Comparison of ENCODE assay signal across 8 cellular contexts in genomic region chr11:66100272-66101037, GRCh38. TPM values are rescaled to one million over a fixed set of nuclear protein-coding genes. Genes with fewer than 3 reads are reported as not detected.
DNase-seq lines count a peak whose midpoint lies in the region; ATAC-seq and TF ChIP-seq lines count a peak whose summit lies in the region.

No MANE protein-coding gene starts in this region.

- H3K9me3 ChIP-seq in MG63, result no peaks in the 10 kb centered on the region

- no peak for TF ChIP-seq CTCF in fibroblast of pulmonary artery (IDR thresholded peaks at IDR 0.05; ENCODE audit: low read length, missing control alignments)

- no peaks in the 10 kb centered on the region for H3K27me3 ChIP-seq in MG63

- H3K4me3 ChIP-seq in fibroblast of pulmonary artery (replicated peaks; ENCODE audit: low read depth, low read length) (no peak overlapping the region), MG63 (no peak overlapping the region)

- peak; percentile 65 for ATAC-seq in GM21528 (IDR thresholded peaks at IDR 0.05; ENCODE audit: low FRiP score, unreplicated experiment)

- DNase-seq in C1 segment of cervical spinal cord (lab: John Stamatoyannopoulos, UW) (peak in 11 of 14 donors; percentile 17 to 80 (median 46)), NCI-H2107 treated with DMSO at 0.1 percent for 48 hours (lab: John Stamatoyannopoulos, UW; ENCODE audit: unreplicated experiment) (peak; percentile 80), fibroblast of pulmonary artery (ENCODE audit: low read depth) (peak; percentile 37), renal cortical epithelial cell (ENCODE audit: low read depth) (peak; percentile 72), MG63 (no peak), HCEC 1CT (no peak)
- peak; percentile 28 to 45 (median 32) for DNase-seq in activated CD8-positive, alpha-beta memory T cell treated with anti-CD3 and anti-CD28 coated beads for 48 hours (ENCODE audit: low read depth in 2 of 3, low spot score in 2 of 3)

- no peaks in the 10 kb centered on the region for H3K36me3 ChIP-seq in MG63

RNA-seq across cellular contexts. Expression of gene PACS1, which starts 30.4 kb away (rescaled TPM):
- total RNA-seq in renal cortical epithelial cell, result 19.4 and 61.2 TPM in 2 replicates
- total RNA-seq in MG63 (2014; rRNA removed; shearing (Covaris generic); ENCODE audit: low replicate concordance), result 2.6 and 11.2 TPM in 2 replicates

RNA-seq across cellular contexts. Expression of gene SF3B2, which starts 48.3 kb away (rescaled TPM):
- total RNA-seq in renal cortical epithelial cell, result 122 and 141 TPM in 2 replicates
- total RNA-seq in MG63 (2014; rRNA removed; shearing (Covaris generic); ENCODE audit: low replicate concordance), result 134 and 174 TPM in 2 replicates

RNA-seq across cellular contexts. Expression of gene GAL3ST3, which starts 51.5 kb away (rescaled TPM):
- total RNA-seq in renal cortical epithelial cell, result 0.87 and 1.8 TPM in 2 replicates
- total RNA-seq in MG63 (2014; rRNA removed; shearing (Covaris generic); ENCODE audit: low replicate concordance), result not detected in 2 replicates

Comparison
In these comparisons a context has a peak if more than half of its experiments do, and no peak if none do; other contexts are left out.
1. DNase-seq: peak in C1 segment of cervical spinal cord (11 of 14), NCI-H2107 treated with DMSO at 0.1 percent for 48 hours (single experiment), activated CD8-positive, alpha-beta memory T cell treated with anti-CD3 and anti-CD28 coated beads for 48 hours (3 of 3), fibroblast of pulmonary artery (single experiment) and renal cortical epithelial cell (single experiment); none in MG63 (single experiment) and HCEC 1CT (single experiment).